In the genomic region with DNA sequence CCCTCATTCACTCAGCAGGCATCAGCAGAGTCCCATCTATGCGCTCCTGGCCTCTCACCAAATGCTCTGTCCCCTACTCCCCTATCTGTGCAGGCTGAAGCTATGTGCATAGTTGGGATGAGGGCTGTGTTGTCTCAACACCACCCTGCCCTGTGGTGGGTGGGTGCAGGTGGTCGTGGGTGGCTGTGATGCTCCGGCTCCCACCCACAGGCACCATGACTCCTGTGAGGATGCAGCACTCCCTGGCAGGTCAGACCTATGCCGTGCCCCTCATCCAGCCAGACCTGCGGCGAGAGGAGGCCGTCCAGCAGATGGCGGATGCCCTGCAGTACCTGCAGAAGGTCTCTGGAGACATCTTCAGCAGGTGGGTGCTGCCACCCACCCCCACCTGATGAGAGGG, we compare ENCODE assay signal across 8 cellular contexts.
DNase-seq lines count a peak whose midpoint lies in the region; ATAC-seq, FAIRE-seq and TF ChIP-seq lines count a peak whose summit lies in the region.
"Not testable (repeated sequence)": the region's sequence is repeated elsewhere in the genome, so short reads cannot be mapped to it uniquely, and the experiment has no call there.

No MANE protein-coding gene starts in this region.

- not testable (repeated sequence) for H3K4me1 Mint-ChIP-seq in H9; chondrocyte (ENCODE audit: low read depth); osteocyte (ENCODE audit: unreplicated experiment)

- not testable (repeated sequence) for H3K27me3 ChIP-seq in A673 (replicated peaks; ENCODE audit: insufficient read depth, low read depth, low read length, poor library complexity); H9 (ENCODE audit: insufficient read depth, low read length); HepG2 (ENCODE audit: control insufficient read depth in 1 of 2, insufficient read depth in 2 of 2, low read length in 2 of 2)

- not testable (repeated sequence) for BruUV-seq in A673 (replicated peaks; lab: Mats Ljungman, UMichigan); HepG2 (replicated peaks; lab: Mats Ljungman, UMichigan)

- not testable (repeated sequence) for H3K27ac ChIP-seq in A673 (ENCODE audit: low read depth, low read length, poor library complexity, severe bottlenecking); H9 (ENCODE audit: insufficient read length, low read depth, low read length); HepG2 (ENCODE audit: extremely low read length, insufficient read depth, low read length)

- in situ Hi-C loops in HepG2 (cut with HindIII; ENCODE audit: extremely low pct_ligation_motif_present, low pct_unique_long_range_greater_than_20kb): not testable (repeated sequence)

- not testable (repeated sequence) for H3K4me2 ChIP-seq in H9 (ENCODE audit: insufficient read depth, insufficient read length, low read length); HepG2 (ENCODE audit: low read depth, low read length)

- no CpG with 5 or more reads among the region's 8 CpGs for WGBS in H9 (ENCODE audit: extremely low coverage, insufficient read length, low lambda C conversion rate)
- WGBS in HepG2 (ENCODE audit: low lambda C conversion rate): 98% methylated on average over 6 of the region's 8 CpGs

- not testable (repeated sequence) for H2BK120ac ChIP-seq in H9 (ENCODE audit: low read depth, low read length, poor library complexity, severe bottlenecking)

- not testable (repeated sequence) for ATAC-seq in HepG2

- not testable (repeated sequence) for H2AFZ ChIP-seq in H9 (ENCODE audit: low read length); HepG2 (ENCODE audit: low read length)

- H3K9me3 Mint-ChIP-seq in H9; chondrocyte (ENCODE audit: low read depth); osteocyte (ENCODE audit: unreplicated experiment): not testable (repeated sequence)

- not testable (repeated sequence) for H3K23me2 ChIP-seq in H9 (ENCODE audit: insufficient read length, low read depth, low read length, poor library complexity, severe bottlenecking)

- TF ChIP-seq CTCF in A673 (conservative IDR thresholded peaks at IDR 0.05; ENCODE audit: low read depth, low read length); H9 (conservative IDR thresholded peaks at IDR 0.05); chondrocyte (IDR thresholded peaks at IDR 0.05); HepG2 (CRISPR knock-in tag; IDR thresholded peaks at IDR 0.05); osteocyte (IDR thresholded peaks at IDR 0.05): not testable (repeated sequence)

- H2AK5ac ChIP-seq in H9 (ENCODE audit: insufficient read length, low read length): not testable (repeated sequence)

- H3K14ac ChIP-seq in H9 (ENCODE audit: insufficient read depth, low read length): not testable (repeated sequence)

- H3K4me1 ChIP-seq in A673 (ENCODE audit: insufficient read depth, low read length, poor library complexity, severe bottlenecking); H9 (ENCODE audit: insufficient read depth, low read length); HepG2 (ENCODE audit: insufficient read depth, low read length): not testable (repeated sequence)

- not testable (repeated sequence) for H4K5ac ChIP-seq in H9 (ENCODE audit: insufficient read length, low read depth, low read length)

- H3T11ph ChIP-seq in H9 (ENCODE audit: low read length): not testable (repeated sequence)

- not testable (repeated sequence) for H4K20me1 ChIP-seq in H9 (ENCODE audit: control insufficient read depth, insufficient read depth, insufficient read length); HepG2 (ENCODE audit: insufficient read depth, low read length)

- POLR2A ChIA-PET in A673 (lab: Charles Lee; ENCODE audit: low non-redundant PET); HepG2 (lab: Yijun Ruan, JAX): not testable (repeated sequence)

- H2BK15ac ChIP-seq in H9 (ENCODE audit: low read depth, low read length): not testable (repeated sequence)

- intact Hi-C loops in A673 (cut with micrococcal nuclease; ENCODE audit: unreplicated experiment); cardiac septum (cut with DNase I); HepG2 (cut with micrococcal nuclease; ENCODE audit: unreplicated experiment): not testable (repeated sequence)

- H3K4me3 Mint-ChIP-seq in H9; chondrocyte (ENCODE audit: unreplicated experiment); osteocyte (ENCODE audit: unreplicated experiment): not testable (repeated sequence)

- DNase-seq in A673 (ENCODE audit: low spot score) (peak; percentile 0), H9 (peak; percentile 25), chondrocyte (ENCODE audit: low spot score) (peak; percentile 95), cardiac septum (ENCODE audit: low spot score) (peak; percentile 73), osteocyte (ENCODE audit: extremely low spot score, unreplicated experiment) (peak; percentile 86)
- DNase-seq in activated CD4-positive, CD25-positive, alpha-beta regulatory T cell treated with anti-CD3 and anti-CD28 coated beads, Interleukin-2, amount 50 U/mL, for 16 hours (ENCODE audit: low read depth, low spot score): peak; percentile 10
- not testable (repeated sequence) for DNase-seq in HepG2 (ENCODE audit: low spot score)
- peak; percentile 3 for DNase-seq in stimulated activated CD4-positive, alpha-beta T cell treated with anti-CD3 and anti-CD28 coated beads, Interleukin-4, amount 100 ng/mL, for 24 hours

- H3K9ac ChIP-seq in H9 (ENCODE audit: extremely low read depth, insufficient read length, low read length); HepG2 (ENCODE audit: insufficient read depth, low read depth, low read length): not testable (repeated sequence)

- H3K56ac ChIP-seq in H9 (ENCODE audit: insufficient read length, low read depth, low read length): not testable (repeated sequence)

- CTCF ChIA-PET in A673 (lab: Charles Lee); HepG2 (lab: Yijun Ruan, JAX; ENCODE audit: low intra/inter-chr PET ratio, low total read pairs): not testable (repeated sequence)

- H3K18ac ChIP-seq in H9 (ENCODE audit: insufficient read length, low read depth, low read length): not testable (repeated sequence)

- not testable (repeated sequence) for H4K91ac ChIP-seq in H9 (ENCODE audit: insufficient read length, low read depth, low read length)

- H3K36me3 ChIP-seq in A673 (ENCODE audit: insufficient read depth, low read length, poor library complexity, severe bottlenecking); HepG2 (replicated peaks in 1 of 2; ENCODE audit: control insufficient read depth in 1 of 2, insufficient read depth in 2 of 2, low read length in 2 of 2): not testable (repeated sequence)

- not testable (repeated sequence) for H3K23ac ChIP-seq in H9 (ENCODE audit: insufficient read length, low read depth, low read length)

- H4K8ac ChIP-seq in H9 (replicated peaks; ENCODE audit: insufficient read length, low read depth, low read length): not testable (repeated sequence)

- TF ChIP-seq RAD21 in HepG2 (CRISPR knock-in tag; IDR thresholded peaks at IDR 0.05): not testable (repeated sequence)

- not testable (repeated sequence) for H3K27me3 Mint-ChIP-seq in H9 (ENCODE audit: low read depth); chondrocyte (ENCODE audit: low read depth); osteocyte (ENCODE audit: unreplicated experiment)

- H3K4me3 ChIP-seq in A673 (ENCODE audit: low read depth, low read length, poor library complexity, severe bottlenecking); HepG2 (replicated peaks in 1 of 3; ENCODE audit: insufficient read depth in 1 of 3, low read depth in 2 of 3, low read length in 3 of 3): not testable (repeated sequence)

- not testable (repeated sequence) for TF ChIP-seq EP300 in HepG2 (IDR thresholded peaks at IDR 0.05; ENCODE audit: low read depth in 2 of 2, low read length in 2 of 2); HepG2 (CRISPR knock-in tag; IDR thresholded peaks at IDR 0.05; ENCODE audit: borderline replicate concordance)

- not testable (repeated sequence) for H2BK5ac ChIP-seq in H9 (ENCODE audit: insufficient read length, low read length)

- H3K79me1 ChIP-seq in H9 (ENCODE audit: insufficient read depth, low read depth, low read length, poor library complexity, severe bottlenecking): not testable (repeated sequence)

- H3K27ac Mint-ChIP-seq in H9: peak overlapping the region in 1 of 3 experiments; percentile 33; a peak in 2 of 7 replicates
- not testable (repeated sequence) for H3K27ac Mint-ChIP-seq in chondrocyte (ENCODE audit: unreplicated experiment); osteocyte (ENCODE audit: unreplicated experiment)

- H2BK20ac ChIP-seq in H9 (ENCODE audit: low read depth, low read length, poor library complexity, severe bottlenecking): not testable (repeated sequence)

- not testable (repeated sequence) for H3K9me3 ChIP-seq in A673 (ENCODE audit: low read depth, low read length, poor library complexity, severe bottlenecking); H9 (ENCODE audit: control insufficient read depth, low read depth, low read length); HepG2 (ENCODE audit: low read length)

- H2BK12ac ChIP-seq in H9 (ENCODE audit: insufficient read length, low read depth, low read length): not testable (repeated sequence)

- TF ChIP-seq POLR2A in HepG2 (IDR thresholded peaks at IDR 0.05; ENCODE audit: insufficient read depth in 1 of 2, low read depth in 2 of 2, low read length in 2 of 2): not testable (repeated sequence)

- not testable (repeated sequence) for H3K4ac ChIP-seq in H9 (ENCODE audit: low read depth, low read length)

- H3K79me2 ChIP-seq in H9 (ENCODE audit: insufficient read depth, low read length); HepG2 (ENCODE audit: insufficient read depth, low read length): not testable (repeated sequence)

- not testable (repeated sequence) for FAIRE-seq in HepG2 (lab: Jason Lieb, UNC)

- H3K36me3 Mint-ChIP-seq in H9 (ENCODE audit: insufficient read depth in 1 of 3, low read depth in 3 of 3); chondrocyte (ENCODE audit: low read depth); osteocyte (ENCODE audit: unreplicated experiment): not testable (repeated sequence)

TF ChIP-seq in HepG2, 621 proteins besides CTCF, POLR2A, EP300 and RAD21 (continues in another document):
- TF ChIP-seq MYC (CRISPR knock-in tag; IDR thresholded peaks at IDR 0.05; ENCODE audit: borderline replicate concordance) (0 out of 2 replicates have a peak, but pooled peaks have one; percentile 32), ZNF768 (CRISPR knock-in tag; IDR thresholded peaks at IDR 0.05) (peak; percentile 59; the same call in 1 of the 2 replicates)
